28 cellular contexts compared by ENCODE assay signal in the genomic region with DNA sequence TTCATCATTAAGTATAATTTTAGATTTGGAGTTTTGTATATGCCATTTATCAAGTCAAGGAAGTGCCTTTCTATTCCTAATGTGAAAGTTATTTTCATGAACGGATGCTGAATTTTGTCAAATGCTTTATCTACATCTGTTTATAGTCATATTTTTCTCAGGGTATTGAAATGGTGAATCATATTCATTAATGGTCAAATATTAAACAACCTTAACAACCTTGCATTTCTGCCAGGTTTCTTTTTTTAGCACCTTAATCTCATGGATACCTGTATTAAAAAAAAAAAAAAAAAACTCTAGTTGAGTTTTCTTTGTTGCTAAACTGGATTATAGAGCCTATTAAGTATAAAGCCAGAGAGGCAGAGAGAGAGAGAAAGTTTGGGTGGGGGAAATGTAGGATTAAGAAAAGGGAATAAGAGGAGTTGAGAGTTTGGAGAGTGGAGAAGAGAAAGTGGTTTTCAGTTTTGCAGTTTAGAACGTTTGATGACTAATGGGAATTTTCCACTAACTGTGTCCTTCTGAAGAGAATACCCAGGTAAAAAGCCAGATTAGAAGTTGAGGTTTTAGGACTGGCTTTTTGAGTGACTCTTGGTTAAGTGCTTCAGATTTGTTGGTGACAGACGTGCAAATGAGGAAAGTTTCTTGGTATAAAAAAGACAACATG.
"Had no signal": no experiment of that assay in that cellular context is flagged by ENCODE, and none has a peak within 500 bp of the region (broad histone marks: within the 10 kb centered on the region; RNA-seq: fewer than 3 reads in every experiment).

No MANE protein-coding gene starts in this region.

- DNase-seq: activated CD8-positive, alpha-beta memory T cell treated with anti-CD3 and anti-CD28 coated beads for 24 hours; activated CD8-positive, alpha-beta memory T cell treated with anti-CD3 and anti-CD28 coated beads, Interleukin-2, amount 50 U/mL, for 4 hours; activated T-cell treated with anti-CD3 and anti-CD28 coated beads, Interleukin-2, amount 50 U/mL, for 24 hours; adrenal gland; colonic mucosa; endodermal cell; esophagus squamous epithelium; head of caudate nucleus; left colon; mesendoderm; mucosa of descending colon; nephron progenitor cell; posterior cingulate gyrus; retina; sigmoid colon; stimulated activated CD4-positive, alpha-beta T cell treated with anti-CD3 and anti-CD28 coated beads, Interleukin-15, amount 100 ng/mL, for 24 hours; stimulated activated CD8-positive, alpha-beta memory T cell treated with anti-CD3 and anti-CD28 coated beads, Interleukin-4, amount 100 ng/mL, for 48 hours; stimulated activated naive B cell treated with anti-CD40 and anti-IgM and Interleukin-4, amounts not matched to agents 10 μg/mL and 1 μg/mL and 100 μg/mL, for 72 hours; T-helper 9 cell; transverse colon; uterus had no signal

- H3K36me3 Mint-ChIP-seq: activated naive CD8-positive, alpha-beta T cell; WTC11 had no signal

- H3K4me3 Mint-ChIP-seq: activated naive CD8-positive, alpha-beta T cell; activated T-cell treated with anti-CD3 and anti-CD28 coated beads, Interleukin-2, amount 50 U/mL, for 24 hours; activated T-helper 17 cell treated with anti-CD3 and anti-CD28 coated beads, Interleukin-2, amount 50 U/mL, for 72 hours; endodermal cell; nephron progenitor cell; stimulated activated naive B cell treated with anti-CD40 and anti-IgM and Interleukin-4, amounts not matched to agents 10 μg/mL and 1 μg/mL and 100 μg/mL, for 72 hours; WTC11 had no signal

- H3K9me3 ChIP-seq: adrenal gland, ascending aorta, breast epithelium, colonic mucosa, esophagus squamous epithelium, gastroesophageal sphincter, mucosa of descending colon, sigmoid colon, transverse colon, uterus had no signal

- H3K4me1 ChIP-seq: adrenal gland, ascending aorta, breast epithelium, colonic mucosa, esophagus squamous epithelium, gastroesophageal sphincter, sigmoid colon, transverse colon, uterus had no signal

- H3K4me1 Mint-ChIP-seq: activated T-helper 17 cell treated with anti-CD3 and anti-CD28 coated beads, Interleukin-2, amount 50 U/mL, for 72 hours had no signal

- H3K36me3 ChIP-seq: adrenal gland, ascending aorta, breast epithelium, colonic mucosa, esophagus squamous epithelium, gastroesophageal sphincter, sigmoid colon, transverse colon, uterus had no signal

- H3K9me3 Mint-ChIP-seq: activated T-cell treated with anti-CD3 and anti-CD28 coated beads, Interleukin-2, amount 50 U/mL, for 24 hours; activated T-helper 17 cell treated with anti-CD3 and anti-CD28 coated beads, Interleukin-2, amount 50 U/mL, for 72 hours had no signal

- H3K4me2 ChIP-seq: smooth muscle cell had no signal

- ATAC-seq: activated T-helper 17 cell treated with anti-CD3 and anti-CD28 coated beads, Interleukin-2, amount 50 U/mL, for 72 hours; gastroesophageal sphincter; left colon; mucosa of descending colon; stimulated activated naive B cell treated with anti-CD40 and anti-IgM and Interleukin-4, amounts not matched to agents 10 μg/mL and 1 μg/mL and 100 μg/mL, for 72 hours; WTC11 had no signal

- H3K27ac Mint-ChIP-seq: activated naive CD8-positive, alpha-beta T cell; activated T-cell treated with anti-CD3 and anti-CD28 coated beads, Interleukin-2, amount 50 U/mL, for 24 hours; activated T-helper 17 cell treated with anti-CD3 and anti-CD28 coated beads, Interleukin-2, amount 50 U/mL, for 72 hours; endodermal cell; nephron progenitor cell; stimulated activated naive B cell treated with anti-CD40 and anti-IgM and Interleukin-4, amounts not matched to agents 10 μg/mL and 1 μg/mL and 100 μg/mL, for 72 hours; WTC11 had no signal

- H3K4me3 ChIP-seq: adrenal gland, ascending aorta, breast epithelium, colonic mucosa, esophagus squamous epithelium, gastroesophageal sphincter, mucosa of descending colon, sigmoid colon, smooth muscle cell, transverse colon, uterus had no signal

- H3K27ac ChIP-seq: adrenal gland, ascending aorta, breast epithelium, colonic mucosa, esophagus squamous epithelium, gastroesophageal sphincter, sigmoid colon, transverse colon, uterus had no signal

- H3K27me3 ChIP-seq: adrenal gland, ascending aorta, breast epithelium, colonic mucosa, esophagus squamous epithelium, gastroesophageal sphincter, sigmoid colon, transverse colon, uterus had no signal
